Comparison of ENCODE assay signal across 9 cellular contexts in the genomic region with DNA sequence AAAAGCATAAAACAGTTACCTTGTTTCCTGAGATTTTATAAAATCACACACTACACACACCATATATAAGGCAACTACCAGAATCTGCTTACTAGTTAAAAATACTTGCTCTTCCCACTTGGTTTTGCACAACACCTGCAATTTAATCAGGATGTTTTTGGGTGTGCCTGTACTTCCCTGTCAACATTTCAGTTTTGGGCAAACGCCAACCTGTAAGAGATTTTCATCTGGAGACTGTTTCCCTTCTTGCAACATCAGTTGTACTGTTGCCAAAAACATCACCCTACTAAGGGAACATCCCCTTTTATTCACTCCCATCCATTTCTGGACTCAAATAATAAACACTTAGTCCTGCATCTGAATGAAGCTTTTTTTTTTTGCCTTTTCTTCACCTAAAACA.
DNase-seq lines count a peak whose midpoint lies in the region; ATAC-seq and TF ChIP-seq lines count a peak whose summit lies in the region.
"Had no signal": no experiment of that assay in that cellular context is flagged by ENCODE, and none has a peak within 500 bp of the region (broad histone marks: within the 10 kb centered on the region; RNA-seq: fewer than 3 reads in every experiment).

No MANE protein-coding gene starts in this region.

- no peak for ATAC-seq in stimulated activated naive B cell treated with anti-CD40 and anti-IgM and Interleukin-4, amounts not matched to agents 10 μg/mL and 1 μg/mL and 100 μg/mL, for 72 hours (replicated peaks)

- peaks cover 22% of the 10 kb centered on the region for H3F3A ChIP-seq in PC-9 (ENCODE audit: insufficient read depth, low read depth)

- H2AFZ ChIP-seq in PC-9, result no peak overlapping the region

- BruUV-seq in PC-9 (replicated peaks; lab: Mats Ljungman, UMichigan) (no TSS peak), Caco-2 (replicated peaks; lab: Mats Ljungman, UMichigan) (no TSS peak)

- no peak for DNase-seq in activated CD4-positive, alpha-beta T cell treated with anti-CD3 and anti-CD28 coated beads, Interleukin-2, amount 10 ng/mL, durations not matched to agents 24 days and 14 days
- no peak for DNase-seq in activated CD4-positive, alpha-beta T cell treated with anti-CD3 and anti-CD28 coated beads, Interleukin-2, amount 50 U/mL, for 1 hour
- DNase-seq in PC-9, result peak; percentile 50 to 88
- peak; percentile 98 for DNase-seq in fibroblast of the aortic adventitia (ENCODE audit: low read depth)
- no peak for DNase-seq in stimulated activated naive B cell treated with anti-CD40 and anti-IgM and Interleukin-4, amounts not matched to agents 10 μg/mL and 1 μg/mL and 100 μg/mL, for 72 hours
- DNase-seq in cerebellar nuclear complex (lab: John Stamatoyannopoulos, UW), result no peak
- DNase-seq in Caco-2, result no peak
- DNase-seq in HEK293T (ENCODE audit: extremely low spot score), result no peak
- DNase-seq: CD4-positive, alpha-beta T cell had no signal

- no peaks in the 10 kb centered on the region for H3K79me2 ChIP-seq in PC-9 (ENCODE audit: low read depth)

- peaks cover 51% of the 10 kb centered on the region for H3K4me1 Mint-ChIP-seq in activated CD4-positive, alpha-beta T cell treated with anti-CD3 and anti-CD28 coated beads, Interleukin-2, amount 10 ng/mL, durations not matched to agents 24 days and 14 days
- H3K4me1 Mint-ChIP-seq in stimulated activated naive B cell treated with anti-CD40 and anti-IgM and Interleukin-4, amounts not matched to agents 10 μg/mL and 1 μg/mL and 100 μg/mL, for 72 hours, result peaks cover 14 to 37% of the 10 kb centered on the region in 2 donors
- no peaks in the 10 kb centered on the region for H3K4me1 Mint-ChIP-seq in Caco-2 (ENCODE audit: low read depth, unreplicated experiment)

- H3K9me3 Mint-ChIP-seq in activated CD4-positive, alpha-beta T cell treated with anti-CD3 and anti-CD28 coated beads, Interleukin-2, amount 10 ng/mL, durations not matched to agents 24 days and 14 days, result peaks cover 9% of the 10 kb centered on the region
- no peaks in the 10 kb centered on the region for H3K9me3 Mint-ChIP-seq in stimulated activated naive B cell treated with anti-CD40 and anti-IgM and Interleukin-4, amounts not matched to agents 10 μg/mL and 1 μg/mL and 100 μg/mL, for 72 hours
- H3K9me3 Mint-ChIP-seq in Caco-2 (ENCODE audit: unreplicated experiment), result no peaks in the 10 kb centered on the region
- H3K9me3 Mint-ChIP-seq: CD4-positive, alpha-beta T cell had no signal

- peaks cover 14% of the 10 kb centered on the region; the same call in 1 of the 2 replicates for H3K9me3 ChIP-seq in PC-9 (ENCODE audit: insufficient read depth, low read depth)
- H3K9me3 ChIP-seq in Caco-2, result no peaks in the 10 kb centered on the region

- H3K4me3 ChIP-seq in PC-9 (no peak overlapping the region), fibroblast of the aortic adventitia (ENCODE audit: low read depth, low read length) (no peak overlapping the region), Caco-2 (ENCODE audit: low read depth, low read length) (no peak overlapping the region)

- H3K36me3 Mint-ChIP-seq in activated CD4-positive, alpha-beta T cell treated with anti-CD3 and anti-CD28 coated beads, Interleukin-2, amount 10 ng/mL, durations not matched to agents 24 days and 14 days (ENCODE audit: low read depth), result peaks cover 9% of the 10 kb centered on the region
- H3K36me3 Mint-ChIP-seq in stimulated activated naive B cell treated with anti-CD40 and anti-IgM and Interleukin-4, amounts not matched to agents 10 μg/mL and 1 μg/mL and 100 μg/mL, for 72 hours, result no peaks in the 10 kb centered on the region
- H3K36me3 Mint-ChIP-seq in Caco-2 (ENCODE audit: insufficient read depth, unreplicated experiment), result no peaks in the 10 kb centered on the region

- H3K36me3 ChIP-seq in PC-9 (ENCODE audit: low read depth) (no peaks in the 10 kb centered on the region), Caco-2 (ENCODE audit: control insufficient read depth, insufficient read depth, low read length) (no peaks in the 10 kb centered on the region)

- POLR2A ChIA-PET in PC-9 (lab: Charles Lee; ENCODE audit: unreplicated experiment) (interaction anchor here (0.6 kb wide), 1 partner anchor 44 kb away, joined by 14 read pairs; no protein-coding TSS in a partner anchor), Caco-2 (lab: Charles Lee) (interaction anchor here (0.6 kb wide), 1 partner anchor 236 kb away, joined by 3 read pairs; no protein-coding TSS in a partner anchor), HEK293T (lab: Yijun Ruan, JAX) (no interaction called here)

- H3K27me3 ChIP-seq in PC-9 (ENCODE audit: insufficient read depth, low read depth) (no peaks in the 10 kb centered on the region), Caco-2 (replicated peaks; ENCODE audit: control insufficient read depth, insufficient read depth, low read length) (no peaks in the 10 kb centered on the region)

- no peaks in the 10 kb centered on the region for H3K9me2 ChIP-seq in PC-9 (ENCODE audit: insufficient read depth)

- no peaks in the 10 kb centered on the region for H4K20me1 ChIP-seq in PC-9 (ENCODE audit: insufficient read depth)

- H3K4me1 ChIP-seq in PC-9 (replicated peaks; ENCODE audit: insufficient read depth) (peaks cover 56% of the 10 kb centered on the region), Caco-2 (no peaks in the 10 kb centered on the region; the same call in 1 of the 2 replicates)

- H3K27ac ChIP-seq in PC-9, result peak overlapping the region; percentile 68

- H3K27ac Mint-ChIP-seq in activated CD4-positive, alpha-beta T cell treated with anti-CD3 and anti-CD28 coated beads, Interleukin-2, amount 10 ng/mL, durations not matched to agents 24 days and 14 days, result peak overlapping the region; percentile 81
- H3K27ac Mint-ChIP-seq in stimulated activated naive B cell treated with anti-CD40 and anti-IgM and Interleukin-4, amounts not matched to agents 10 μg/mL and 1 μg/mL and 100 μg/mL, for 72 hours, result peak overlapping the region; percentile 32
- no peak overlapping the region for H3K27ac Mint-ChIP-seq in Caco-2 (ENCODE audit: unreplicated experiment)
- H3K27ac Mint-ChIP-seq: CD4-positive, alpha-beta T cell had no signal

- peak overlapping the region; percentile 44 for H3K4me2 ChIP-seq in PC-9

- intact Hi-C loops in activated CD4-positive, alpha-beta T cell treated with anti-CD3 and anti-CD28 coated beads, Interleukin-2, amount 10 ng/mL, durations not matched to agents 24 days and 14 days (cut with micrococcal nuclease), result loop anchor here (2.0 to 5.0 kb wide), 3 partner anchors 73 to 883 kb away; no protein-coding TSS in a partner anchor
- intact Hi-C loops in PC-9 (cut with micrococcal nuclease; ENCODE audit: unreplicated experiment), result loop anchor here (1.0 kb wide), 2 partner anchors 45 to 172 kb away; partner anchors contain the start of gene DUSP6
- intact Hi-C loops in Caco-2 (cut with micrococcal nuclease; ENCODE audit: unreplicated experiment), result no loop called here

- TF ChIP-seq CTCF in PC-9 (conservative IDR thresholded peaks at IDR 0.05) (no peak), fibroblast of the aortic adventitia (IDR thresholded peaks at IDR 0.05; ENCODE audit: insufficient read depth, low read length) (no peak), Caco-2 (IDR thresholded peaks at IDR 0.05; ENCODE audit: insufficient read depth in 1 of 2, low read depth in 1 of 2, low read length in 1 of 2, severe bottlenecking in 1 of 2, unreplicated experiment in 1 of 2) (no peak)

- CTCF ChIA-PET in PC-9 (lab: Charles Lee) (no interaction called here), Caco-2 (lab: Charles Lee) (no interaction called here), HEK293T (lab: Yijun Ruan, JAX) (no interaction called here)

- H3K27me3 Mint-ChIP-seq in activated CD4-positive, alpha-beta T cell treated with anti-CD3 and anti-CD28 coated beads, Interleukin-2, amount 10 ng/mL, durations not matched to agents 24 days and 14 days, result no peaks in the 10 kb centered on the region
- peaks cover 0 to 5% of the 10 kb centered on the region in 2 donors for H3K27me3 Mint-ChIP-seq in stimulated activated naive B cell treated with anti-CD40 and anti-IgM and Interleukin-4, amounts not matched to agents 10 μg/mL and 1 μg/mL and 100 μg/mL, for 72 hours
- H3K27me3 Mint-ChIP-seq in Caco-2 (ENCODE audit: insufficient read depth, unreplicated experiment), result no peaks in the 10 kb centered on the region
- H3K27me3 Mint-ChIP-seq: CD4-positive, alpha-beta T cell had no signal

- peak overlapping the region; percentile 38 for H3K4me3 Mint-ChIP-seq in activated CD4-positive, alpha-beta T cell treated with anti-CD3 and anti-CD28 coated beads, Interleukin-2, amount 10 ng/mL, durations not matched to agents 24 days and 14 days
- H3K4me3 Mint-ChIP-seq in stimulated activated naive B cell treated with anti-CD40 and anti-IgM and Interleukin-4, amounts not matched to agents 10 μg/mL and 1 μg/mL and 100 μg/mL, for 72 hours, result no peak overlapping the region
- no peak overlapping the region for H3K4me3 Mint-ChIP-seq in Caco-2 (ENCODE audit: unreplicated experiment)
- H3K4me3 Mint-ChIP-seq: CD4-positive, alpha-beta T cell had no signal

TF ChIP-seq in HEK293T, 16 proteins besides CTCF, POLR2A, EP300 and RAD21:
- TF ChIP-seq FOXA1 (IDR thresholded peaks at IDR 0.05), result no peak
- TF ChIP-seq, protein P1, sequence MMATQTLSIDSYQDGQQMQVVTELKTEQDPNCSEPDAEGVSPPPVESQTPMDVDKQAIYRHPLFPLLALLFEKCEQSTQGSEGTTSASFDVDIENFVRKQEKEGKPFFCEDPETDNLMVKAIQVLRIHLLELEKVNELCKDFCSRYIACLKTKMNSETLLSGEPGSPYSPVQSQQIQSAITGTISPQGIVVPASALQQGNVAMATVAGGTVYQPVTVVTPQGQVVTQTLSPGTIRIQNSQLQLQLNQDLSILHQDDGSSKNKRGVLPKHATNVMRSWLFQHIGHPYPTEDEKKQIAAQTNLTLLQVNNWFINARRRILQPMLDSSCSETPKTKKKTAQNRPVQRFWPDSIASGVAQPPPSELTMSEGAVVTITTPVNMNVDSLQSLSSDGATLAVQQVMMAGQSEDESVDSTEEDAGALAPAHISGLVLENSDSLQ (IDR thresholded peaks at IDR 0.05), result no peak
- no peak for TF ChIP-seq TARDBP (IDR thresholded peaks at IDR 0.05)
- TF ChIP-seq ARNT (IDR thresholded peaks at IDR 0.05), result no peak
- TF ChIP-seq FOXK2 (IDR thresholded peaks at IDR 0.05), result no peak
- TF ChIP-seq ELF4 (IDR thresholded peaks at IDR 0.05), result no peak
- no peak for TF ChIP-seq ZNF384 (IDR thresholded peaks at IDR 0.05)
- TF ChIP-seq L3MBTL2 (conservative IDR thresholded peaks at IDR 0.05), result no peak
- no peak for TF ChIP-seq NFRKB (IDR thresholded peaks at IDR 0.05)
- no peak for TF ChIP-seq FOXM1 (IDR thresholded peaks at IDR 0.05; ENCODE audit: borderline replicate concordance)
- no peak for TF ChIP-seq SUZ12 (IDR thresholded peaks at IDR 0.05)
- TF ChIP-seq CTBP1 (IDR thresholded peaks at IDR 0.05; ENCODE audit: borderline replicate concordance), result no peak
- TF ChIP-seq BHLHE40 (IDR thresholded peaks at IDR 0.05; ENCODE audit: borderline replicate concordance), result no peak
- no peak for TF ChIP-seq HDGF (IDR thresholded peaks at IDR 0.05; ENCODE audit: borderline replicate concordance)
- no peak for TF ChIP-seq LEF1 (IDR thresholded peaks at IDR 0.05; ENCODE audit: borderline replicate concordance)
- TF ChIP-seq SP1 (IDR thresholded peaks at IDR 0.05), result no peak

Comparison
In these comparisons a context has a peak if more than half of its experiments do, and no peak if none do; other contexts are left out.
1. DNase-seq: peak in PC-9 (2 of 2) and fibroblast of the aortic adventitia (single experiment); none in activated CD4-positive, alpha-beta T cell treated with anti-CD3 and anti-CD28 coated beads, Interleukin-2, amount 10 ng/mL, durations not matched to agents 24 days and 14 days (single experiment), activated CD4-positive, alpha-beta T cell treated with anti-CD3 and anti-CD28 coated beads, Interleukin-2, amount 50 U/mL, for 1 hour (single experiment), stimulated activated naive B cell treated with anti-CD40 and anti-IgM and Interleukin-4, amounts not matched to agents 10 μg/mL and 1 μg/mL and 100 μg/mL, for 72 hours (single experiment), cerebellar nuclear complex (0 of 2), Caco-2 (0 of 2) and HEK293T (single experiment).